In the genomic region with DNA sequence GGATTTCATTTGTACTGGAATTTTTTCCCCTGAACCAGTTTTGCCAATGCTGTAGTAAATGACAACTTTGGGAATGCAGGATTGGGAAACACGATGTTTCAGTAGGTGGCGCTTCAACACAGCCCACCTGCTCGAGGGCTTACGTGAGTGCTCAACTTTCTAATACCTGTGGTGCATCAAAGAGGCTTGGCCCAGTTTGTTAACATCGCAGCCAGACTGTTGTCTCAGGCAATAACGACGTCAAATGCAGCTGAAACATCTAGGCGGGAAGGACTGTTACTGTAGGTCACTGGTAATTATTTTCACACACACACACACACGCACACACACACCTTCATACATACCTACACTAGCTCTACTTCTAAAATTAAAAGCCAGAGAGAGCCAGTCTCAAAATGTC, we compare ENCODE assay signal across 8 cellular contexts.
DNase-seq lines count a peak whose midpoint lies in the region; ATAC-seq and TF ChIP-seq lines count a peak whose summit lies in the region.

No MANE protein-coding gene starts in this region.

- no peak overlapping the region for H3K4me2 ChIP-seq in Karpas-422 (ENCODE audit: low read depth, low read length, poor library complexity, severe bottlenecking)

- H3K4me1 ChIP-seq in BE2C (no peaks in the 10 kb centered on the region), Karpas-422 (ENCODE audit: low read length) (no peaks in the 10 kb centered on the region)

- no peak for DNase-seq in BE2C
- DNase-seq in HT1080 (ENCODE audit: low read depth): peak; percentile 53
- peak; percentile 59 for DNase-seq in RPMI8226
- peak; percentile 54 for DNase-seq in foreskin melanocyte
- DNase-seq in smooth muscle cell of the brain vasculature (ENCODE audit: low read depth, low spot score): peak; percentile 13
- no peak for DNase-seq in Karpas-422

- no peaks in the 10 kb centered on the region for H3K27me3 ChIP-seq in BE2C
- no peaks in the 10 kb centered on the region for H3K27me3 ChIP-seq in Karpas-422 (ENCODE audit: low read length)

- H3K9me3 ChIP-seq in BE2C: no peaks in the 10 kb centered on the region
- H3K9me3 ChIP-seq in Karpas-422 (ENCODE audit: low read length): no peaks in the 10 kb centered on the region

- no peaks in the 10 kb centered on the region for H3K36me3 ChIP-seq in BE2C
- no peaks in the 10 kb centered on the region for H3K36me3 ChIP-seq in Karpas-422 (ENCODE audit: insufficient read depth, low read length)

- no peak overlapping the region for H2AFZ ChIP-seq in Karpas-422 (ENCODE audit: low read length)

- no peaks in the 10 kb centered on the region for H3K79me2 ChIP-seq in Karpas-422 (ENCODE audit: low read length)

- no peak for ATAC-seq in GM19463 (IDR thresholded peaks at IDR 0.05; ENCODE audit: unreplicated experiment)
- no peak for ATAC-seq in HG02884 (IDR thresholded peaks at IDR 0.05; ENCODE audit: unreplicated experiment)

- no peak overlapping the region for H3K27ac ChIP-seq in Karpas-422 (ENCODE audit: low read length)

- H4K20me1 ChIP-seq in Karpas-422 (ENCODE audit: insufficient read depth, low read depth, low read length): no peaks in the 10 kb centered on the region

- H3K9ac ChIP-seq in Karpas-422 (ENCODE audit: low read length): no peak overlapping the region

- H3K9me2 ChIP-seq in Karpas-422 (replicated peaks; ENCODE audit: insufficient read depth, low read length): no peaks in the 10 kb centered on the region

- no peak overlapping the region for H3K4me3 ChIP-seq in BE2C (ENCODE audit: low read depth, low read length)
- H3K4me3 ChIP-seq in Karpas-422 (ENCODE audit: low read length): no peak overlapping the region

- TF ChIP-seq CTCF in BE2C (IDR thresholded peaks at IDR 0.05; ENCODE audit: low read depth, low read length): peak; percentile 23; the same call in 1 of the 2 replicates

Comparison
In these comparisons a context has a peak if more than half of its experiments do, and no peak if none do; other contexts are left out.
1. DNase-seq: peak in HT1080 (single experiment), RPMI8226 (single experiment), foreskin melanocyte (single experiment) and smooth muscle cell of the brain vasculature (single experiment); none in BE2C (single experiment) and Karpas-422 (single experiment).